Comparison of ENCODE assay signal across 21 cellular contexts in the genomic region with DNA sequence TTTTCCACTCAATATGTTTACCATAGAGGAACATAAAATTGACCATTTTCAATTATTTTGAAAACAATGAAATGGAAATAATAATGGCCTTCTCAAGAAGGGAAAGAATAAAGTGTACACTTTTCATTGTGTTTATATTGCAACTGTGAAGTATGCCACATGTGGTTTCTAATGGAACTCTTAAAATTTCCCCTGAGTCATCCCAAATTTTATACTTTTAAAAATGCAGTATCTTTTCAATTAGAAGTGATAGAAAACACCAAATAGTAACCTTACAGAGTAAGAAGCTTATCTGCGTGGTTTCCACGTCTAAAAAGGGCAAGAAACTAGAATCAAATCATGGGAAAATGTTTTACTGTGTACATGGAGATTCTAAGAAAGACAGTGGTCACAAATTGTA.
"Had no signal": no experiment of that assay in that cellular context is flagged by ENCODE, and none has a peak within 500 bp of the region (broad histone marks: within the 10 kb centered on the region; RNA-seq: fewer than 3 reads in every experiment).

No MANE protein-coding gene starts in this region.

- H3K36me3 ChIP-seq: gastroesophageal sphincter, heart left ventricle, ovary, prostate gland, thyroid gland, upper lobe of right lung had no signal

- H3K27me3 ChIP-seq: gastroesophageal sphincter, heart left ventricle, ovary, thyroid gland, upper lobe of right lung had no signal

- H3K27me3 Mint-ChIP-seq: activated CD4-positive, alpha-beta T cell treated with anti-CD3 and anti-CD28 coated beads for 36 hours had no signal

- H3K4me3 Mint-ChIP-seq: activated CD4-positive, alpha-beta T cell treated with anti-CD3 and anti-CD28 coated beads for 36 hours; natural killer cell treated with Interleukin-12 subunit alpha and Interleukin-12 subunit beta and Interleukin-15 and Interleukin-18, amount 100 ng/mL, for 72 hours; WTC11 had no signal

- H3K4me3 ChIP-seq: gastroesophageal sphincter, heart left ventricle, ovary, prostate gland, thyroid gland, upper lobe of right lung had no signal

- H3K27ac Mint-ChIP-seq: activated CD4-positive, alpha-beta T cell treated with anti-CD3 and anti-CD28 coated beads for 36 hours; natural killer cell treated with Interleukin-12 subunit alpha and Interleukin-12 subunit beta and Interleukin-15 and Interleukin-18, amount 100 ng/mL, for 72 hours; WTC11 had no signal

- ATAC-seq: activated CD4-positive, alpha-beta T cell treated with anti-CD3 and anti-CD28 coated beads for 36 hours; gastroesophageal sphincter; heart left ventricle; left cardiac atrium; natural killer cell treated with Interleukin-12 subunit alpha and Interleukin-12 subunit beta and Interleukin-15 and Interleukin-18, amount 100 ng/mL, for 72 hours; WTC11 had no signal

- H3K36me3 Mint-ChIP-seq: natural killer cell treated with Interleukin-12 subunit alpha and Interleukin-12 subunit beta and Interleukin-15 and Interleukin-18, amount 100 ng/mL, for 72 hours had no signal

- H3K27ac ChIP-seq: gastroesophageal sphincter, heart left ventricle, ovary, prostate gland, thyroid gland, upper lobe of right lung had no signal

- H3K4me1 Mint-ChIP-seq: activated CD4-positive, alpha-beta T cell treated with anti-CD3 and anti-CD28 coated beads for 36 hours had no signal

- DNase-seq: activated CD4-positive, alpha-beta T cell treated with anti-CD3 and anti-CD28 coated beads for 36 hours; activated CD4-positive, alpha-beta T cell treated with anti-CD3 and anti-CD28 coated beads, Interleukin-2, amount 50 U/mL, for 4 hours; activated effector memory CD4-positive, alpha-beta T cell treated with Interleukin-2 at 50 U/mL for 16 hours; activated naive CD4-positive, alpha-beta T cell treated with anti-CD3 and anti-CD28 coated beads, Interleukin-2, amount 50 U/mL, for 16 hours; activated T-cell treated with anti-CD3 and anti-CD28 coated beads, Interleukin-2, amount 50 U/mL, for 48 hours; aorta; cerebellar nuclear complex; heart left ventricle; islet precursor cell; left cardiac atrium; midbrain; ovary; stimulated activated CD4-positive, alpha-beta T cell treated with anti-CD3 and anti-CD28 coated beads, Interleukin-4, amount 100 ng/mL, for 24 hours; stimulated activated naive CD4-positive, alpha-beta T cell treated with Interleukin-2 at 50 U/mL for 16 hours; T-helper 9 cell; thyroid gland; upper lobe of right lung had no signal
